Comparison of ENCODE assay signal across 22 cellular contexts in the genomic region with DNA sequence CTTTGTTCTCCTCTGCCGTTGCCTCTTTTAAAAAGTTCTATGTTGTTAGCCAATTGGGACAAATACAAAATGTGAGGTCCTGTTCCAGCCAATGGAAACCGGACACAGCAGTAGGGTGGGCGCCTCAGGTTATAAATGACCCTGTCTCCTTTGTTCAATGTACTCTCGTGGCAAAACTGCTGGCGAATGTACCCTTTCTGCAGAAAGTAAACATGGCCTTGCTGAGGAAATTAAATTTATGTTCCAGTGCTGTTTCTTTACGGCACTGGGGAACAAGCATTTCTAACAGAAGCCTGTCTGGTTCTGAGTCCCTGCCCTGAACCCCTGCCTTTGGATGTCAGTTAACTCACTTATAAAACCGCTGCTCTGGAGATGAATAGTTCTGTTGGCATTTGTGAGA.
"Had no signal": no experiment of that assay in that cellular context is flagged by ENCODE, and none has a peak within 500 bp of the region (broad histone marks: within the 10 kb centered on the region; RNA-seq: fewer than 3 reads in every experiment).

No MANE protein-coding gene starts in this region.

- H3K9me3 ChIP-seq: gastrocnemius medialis, heart left ventricle, pancreas, right lobe of liver, thoracic aorta had no signal

- ATAC-seq: activated CD8-positive, alpha-beta memory T cell treated with anti-CD3 and anti-CD28 coated beads, Interleukin-2, amount 10 ng/mL, durations not matched to agents 7 days and 5 days; gastrocnemius medialis; heart left ventricle; natural killer cell; stimulated activated effector memory CD8-positive, alpha-beta T cell treated with anti-CD3 and anti-CD28 coated beads, Interleukin-12 subunit alpha, Interleukin-12 subunit beta, amount 100 ng/mL, for 72 hours had no signal

- H3K27me3 ChIP-seq: gastrocnemius medialis, heart left ventricle, pancreas, right lobe of liver had no signal

- H3K9me3 Mint-ChIP-seq: activated CD4-positive, alpha-beta memory T cell treated with anti-CD3 and anti-CD28 coated beads for 36 hours; activated T-helper 2 cell treated with anti-CD3 and anti-CD28 coated beads, Interferon-gamma antibody, Interleukin-2, Interleukin-4, amounts not matched to agents 10 μg/mL and 5 μg/mL and 100 μg/mL, durations not matched to agents 14 hours and 24 hours and 36 hours; brain; natural killer cell; stimulated activated effector memory CD8-positive, alpha-beta T cell treated with anti-CD3 and anti-CD28 coated beads, Interleukin-12 subunit alpha, Interleukin-12 subunit beta, amount 100 ng/mL, for 72 hours had no signal

- DNase-seq: activated CD4-positive, alpha-beta memory T cell treated with anti-CD3 and anti-CD28 coated beads for 36 hours; activated CD8-positive, alpha-beta memory T cell treated with anti-CD3 and anti-CD28 coated beads, Interleukin-2, amount 10 ng/mL, durations not matched to agents 7 days and 5 days; activated naive CD4-positive, alpha-beta T cell treated with Interleukin-2 at 50 U/mL for 16 hours; anterior cingulate cortex; caudate nucleus; erythroblast; gastrocnemius medialis; heart left ventricle; kidney glomerular epithelial cell; left ventricle myocardium superior; mesenchymal stem cell; natural killer cell; pancreas; stimulated activated CD4-positive, alpha-beta T cell treated with anti-CD3 and anti-CD28 coated beads, Interleukin-4, amount 100 ng/mL, for 24 hours; SW 1271; T-helper 2 cell had no signal

- H3K4me1 Mint-ChIP-seq: natural killer cell; stimulated activated effector memory CD8-positive, alpha-beta T cell treated with anti-CD3 and anti-CD28 coated beads, Interleukin-12 subunit alpha, Interleukin-12 subunit beta, amount 100 ng/mL, for 72 hours had no signal

- H3K27ac Mint-ChIP-seq: activated CD4-positive, alpha-beta memory T cell treated with anti-CD3 and anti-CD28 coated beads for 36 hours; activated CD8-positive, alpha-beta memory T cell treated with anti-CD3 and anti-CD28 coated beads, Interleukin-2, amount 10 ng/mL, durations not matched to agents 7 days and 5 days; activated T-helper 2 cell treated with anti-CD3 and anti-CD28 coated beads, Interferon-gamma antibody, Interleukin-2, Interleukin-4, amounts not matched to agents 10 μg/mL and 5 μg/mL and 100 μg/mL, durations not matched to agents 14 hours and 24 hours and 36 hours; brain; natural killer cell; stimulated activated effector memory CD8-positive, alpha-beta T cell treated with anti-CD3 and anti-CD28 coated beads, Interleukin-12 subunit alpha, Interleukin-12 subunit beta, amount 100 ng/mL, for 72 hours had no signal

- H3K27ac ChIP-seq: gastrocnemius medialis, heart left ventricle, pancreas, right lobe of liver, thoracic aorta, VCaP had no signal

- H3K4me3 Mint-ChIP-seq: activated CD4-positive, alpha-beta memory T cell treated with anti-CD3 and anti-CD28 coated beads for 36 hours; activated CD8-positive, alpha-beta memory T cell treated with anti-CD3 and anti-CD28 coated beads, Interleukin-2, amount 10 ng/mL, durations not matched to agents 7 days and 5 days; brain; natural killer cell; stimulated activated effector memory CD8-positive, alpha-beta T cell treated with anti-CD3 and anti-CD28 coated beads, Interleukin-12 subunit alpha, Interleukin-12 subunit beta, amount 100 ng/mL, for 72 hours had no signal

- H3K27me3 Mint-ChIP-seq: activated CD4-positive, alpha-beta memory T cell treated with anti-CD3 and anti-CD28 coated beads for 36 hours; activated CD8-positive, alpha-beta memory T cell treated with anti-CD3 and anti-CD28 coated beads, Interleukin-2, amount 10 ng/mL, durations not matched to agents 7 days and 5 days; brain had no signal

- H3K36me3 Mint-ChIP-seq: activated CD4-positive, alpha-beta memory T cell treated with anti-CD3 and anti-CD28 coated beads for 36 hours; activated CD8-positive, alpha-beta memory T cell treated with anti-CD3 and anti-CD28 coated beads, Interleukin-2, amount 10 ng/mL, durations not matched to agents 7 days and 5 days; natural killer cell; stimulated activated effector memory CD8-positive, alpha-beta T cell treated with anti-CD3 and anti-CD28 coated beads, Interleukin-12 subunit alpha, Interleukin-12 subunit beta, amount 100 ng/mL, for 72 hours had no signal

- H3K4me3 ChIP-seq: gastrocnemius medialis, heart left ventricle, pancreas, right lobe of liver, thoracic aorta had no signal

- H3K36me3 ChIP-seq: gastrocnemius medialis, heart left ventricle, pancreas, right lobe of liver, thoracic aorta had no signal

- H3K4me1 ChIP-seq: pancreas had no signal
